8 cellular contexts compared by ENCODE assay signal in genomic region chr12:50764116-50764860, GRCh38. TPM values are rescaled to one million over a fixed set of nuclear protein-coding genes. Genes with fewer than 3 reads are reported as not detected.
A peak's percentile ranks its signal among the peaks of the same experiment; 100 is the strongest.
DNase-seq lines count a peak whose midpoint lies in the region; ATAC-seq, FAIRE-seq and TF ChIP-seq lines count a peak whose summit lies in the region.

No MANE protein-coding gene starts in this region.

- ATAC-seq in GM21825 (IDR thresholded peaks at IDR 0.05; ENCODE audit: unreplicated experiment): peak; percentile 40

- H3K36me3 ChIP-seq in bronchial epithelial cell (ENCODE audit: control insufficient read depth, insufficient read depth, low read length): no peaks in the 10 kb centered on the region

- peak; percentile 56 for DNase-seq in M059J (ENCODE audit: low read depth)
- DNase-seq in bronchial epithelial cell (ENCODE audit: low read depth): peak; percentile 23
- DNase-seq in kidney glomerular epithelial cell (lab: John Stamatoyannopoulos, UW): peak; percentile 63
- peak; percentile 75 for DNase-seq in stimulated activated CD4-positive, alpha-beta T cell treated with anti-CD3 and anti-CD28 coated beads, Interleukin-1b, Interleukin-23, amount 100 ng/mL, for 48 hours
- no peak for DNase-seq in NCI-H187 treated with DMSO at 0.1 percent for 48 hours (lab: John Stamatoyannopoulos, UW)

- H3K27me3 ChIP-seq in bronchial epithelial cell (ENCODE audit: control insufficient read depth, insufficient read depth, low read length): no peaks in the 10 kb centered on the region

- H3K4me3 ChIP-seq in GM08714 (ENCODE audit: low read length) (peak overlapping the region; percentile 90), WI38 (ENCODE audit: low read depth, low read length) (peak overlapping the region; percentile 93), bronchial epithelial cell (ENCODE audit: low read depth, low read length) (peak overlapping the region; percentile 91)

- FAIRE-seq in bronchial epithelial cell (lab: Jason Lieb, UNC): no peak

- TF ChIP-seq CTCF in WI38 (IDR thresholded peaks at IDR 0.05; ENCODE audit: low read depth, low read length): no peak
- TF ChIP-seq CTCF in bronchial epithelial cell (IDR thresholded peaks at IDR 0.05; ENCODE audit: insufficient read depth, low read length, severe bottlenecking): no peak

RNA-seq across cellular contexts. Expression of gene ATF1, which starts 0.4 kb away (rescaled TPM):
- total RNA-seq in M059J (2014; rRNA removed; shearing (Covaris generic)): 21.2 and 33.8 TPM in 2 replicates
- 31.3 and 39.6 TPM in 2 replicates for total RNA-seq in bronchial epithelial cell
